Comparison of ENCODE assay signal across 1 cellular context in the genomic region with DNA sequence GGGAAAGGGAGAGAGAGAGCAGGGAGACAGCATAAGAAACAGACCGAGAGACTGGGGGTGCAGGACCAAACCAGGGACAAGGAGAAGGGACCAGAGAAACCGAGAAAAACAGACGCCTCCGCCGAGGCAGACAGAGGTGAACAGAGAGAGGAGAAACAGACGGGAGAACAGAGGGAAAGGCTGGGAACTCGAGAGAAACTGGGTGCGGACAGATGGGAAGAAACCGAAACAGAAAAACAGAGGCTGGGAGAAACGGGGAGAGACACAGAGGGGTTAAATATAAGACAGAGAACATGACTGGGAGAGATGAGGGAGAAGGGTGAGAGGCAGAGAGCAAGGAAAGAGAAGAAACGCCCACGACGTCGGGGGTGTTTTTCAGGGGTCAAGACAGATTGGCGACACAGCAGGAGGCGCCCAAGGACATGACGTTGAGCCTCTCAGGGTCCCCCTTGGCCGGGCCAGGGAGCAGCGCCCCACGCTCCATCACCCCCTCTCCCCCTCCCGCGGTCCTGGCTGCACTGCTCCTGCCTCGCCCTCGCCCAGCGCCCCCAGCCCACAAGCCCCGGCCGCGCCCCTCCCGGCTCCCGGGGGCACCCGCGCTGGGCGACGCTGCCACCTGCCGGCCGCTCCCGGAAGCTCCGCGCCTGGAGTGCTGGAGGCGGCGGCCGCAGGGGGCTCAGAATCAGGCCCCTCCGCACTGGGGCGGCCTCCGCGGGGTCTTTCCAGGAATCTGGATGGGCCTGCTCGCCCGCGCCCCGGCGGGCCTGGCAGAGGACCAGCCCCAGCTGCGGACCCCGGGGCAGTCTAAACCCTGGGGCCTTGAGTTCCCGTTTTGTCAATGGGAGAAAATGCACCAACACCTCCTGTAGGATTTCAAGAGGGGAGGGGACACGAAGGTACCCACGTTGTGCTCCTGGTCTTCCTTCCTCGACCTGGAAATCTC.
TF ChIP-seq lines count a peak whose summit lies in the region.

No MANE protein-coding gene starts in this region.

TF ChIP-seq in SK-N-SH, 30 proteins besides CTCF, POLR2A, EP300 and RAD21 (continued from another document):
- TF ChIP-seq, protein P1, sequence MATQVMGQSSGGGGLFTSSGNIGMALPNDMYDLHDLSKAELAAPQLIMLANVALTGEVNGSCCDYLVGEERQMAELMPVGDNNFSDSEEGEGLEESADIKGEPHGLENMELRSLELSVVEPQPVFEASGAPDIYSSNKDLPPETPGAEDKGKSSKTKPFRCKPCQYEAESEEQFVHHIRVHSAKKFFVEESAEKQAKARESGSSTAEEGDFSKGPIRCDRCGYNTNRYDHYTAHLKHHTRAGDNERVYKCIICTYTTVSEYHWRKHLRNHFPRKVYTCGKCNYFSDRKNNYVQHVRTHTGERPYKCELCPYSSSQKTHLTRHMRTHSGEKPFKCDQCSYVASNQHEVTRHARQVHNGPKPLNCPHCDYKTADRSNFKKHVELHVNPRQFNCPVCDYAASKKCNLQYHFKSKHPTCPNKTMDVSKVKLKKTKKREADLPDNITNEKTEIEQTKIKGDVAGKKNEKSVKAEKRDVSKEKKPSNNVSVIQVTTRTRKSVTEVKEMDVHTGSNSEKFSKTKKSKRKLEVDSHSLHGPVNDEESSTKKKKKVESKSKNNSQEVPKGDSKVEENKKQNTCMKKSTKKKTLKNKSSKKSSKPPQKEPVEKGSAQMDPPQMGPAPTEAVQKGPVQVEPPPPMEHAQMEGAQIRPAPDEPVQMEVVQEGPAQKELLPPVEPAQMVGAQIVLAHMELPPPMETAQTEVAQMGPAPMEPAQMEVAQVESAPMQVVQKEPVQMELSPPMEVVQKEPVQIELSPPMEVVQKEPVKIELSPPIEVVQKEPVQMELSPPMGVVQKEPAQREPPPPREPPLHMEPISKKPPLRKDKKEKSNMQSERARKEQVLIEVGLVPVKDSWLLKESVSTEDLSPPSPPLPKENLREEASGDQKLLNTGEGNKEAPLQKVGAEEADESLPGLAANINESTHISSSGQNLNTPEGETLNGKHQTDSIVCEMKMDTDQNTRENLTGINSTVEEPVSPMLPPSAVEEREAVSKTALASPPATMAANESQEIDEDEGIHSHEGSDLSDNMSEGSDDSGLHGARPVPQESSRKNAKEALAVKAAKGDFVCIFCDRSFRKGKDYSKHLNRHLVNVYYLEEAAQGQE (IDR thresholded peaks at IDR 0.05; ENCODE audit: low read depth, low read length) = no peak
- no peak for TF ChIP-seq YY1 (IDR thresholded peaks at IDR 0.05; ENCODE audit: low read depth)
- no peak for TF ChIP-seq FOXM1 (IDR thresholded peaks at IDR 0.05; ENCODE audit: low read depth)
- TF ChIP-seq, protein P2, sequence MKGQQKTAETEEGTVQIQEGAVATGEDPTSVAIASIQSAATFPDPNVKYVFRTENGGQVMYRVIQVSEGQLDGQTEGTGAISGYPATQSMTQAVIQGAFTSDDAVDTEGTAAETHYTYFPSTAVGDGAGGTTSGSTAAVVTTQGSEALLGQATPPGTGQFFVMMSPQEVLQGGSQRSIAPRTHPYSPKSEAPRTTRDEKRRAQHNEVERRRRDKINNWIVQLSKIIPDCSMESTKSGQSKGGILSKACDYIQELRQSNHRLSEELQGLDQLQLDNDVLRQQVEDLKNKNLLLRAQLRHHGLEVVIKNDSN (IDR thresholded peaks at IDR 0.05; ENCODE audit: borderline replicate concordance, low read depth) = no peak
- TF ChIP-seq MXI1 (IDR thresholded peaks at IDR 0.05; ENCODE audit: low read depth, low read length) = no peak
- TF ChIP-seq NFIC (IDR thresholded peaks at IDR 0.05; ENCODE audit: borderline replicate concordance) = no peak
- TF ChIP-seq SMC3 (IDR thresholded peaks at IDR 0.05; ENCODE audit: low read depth, low read length) = peak; percentile 92
- no peak for TF ChIP-seq TEAD4 (IDR thresholded peaks at IDR 0.05; ENCODE audit: borderline replicate concordance, insufficient read depth)
- no peak for TF ChIP-seq EZH2phosphoT487 (IDR thresholded peaks at IDR 0.05; ENCODE audit: borderline replicate concordance, low read depth)
- TF ChIP-seq NRF1 (IDR thresholded peaks at IDR 0.05; ENCODE audit: low read depth, low read length) = no peak
